ENCODE assay signal across 7 cellular contexts in the genomic region with DNA sequence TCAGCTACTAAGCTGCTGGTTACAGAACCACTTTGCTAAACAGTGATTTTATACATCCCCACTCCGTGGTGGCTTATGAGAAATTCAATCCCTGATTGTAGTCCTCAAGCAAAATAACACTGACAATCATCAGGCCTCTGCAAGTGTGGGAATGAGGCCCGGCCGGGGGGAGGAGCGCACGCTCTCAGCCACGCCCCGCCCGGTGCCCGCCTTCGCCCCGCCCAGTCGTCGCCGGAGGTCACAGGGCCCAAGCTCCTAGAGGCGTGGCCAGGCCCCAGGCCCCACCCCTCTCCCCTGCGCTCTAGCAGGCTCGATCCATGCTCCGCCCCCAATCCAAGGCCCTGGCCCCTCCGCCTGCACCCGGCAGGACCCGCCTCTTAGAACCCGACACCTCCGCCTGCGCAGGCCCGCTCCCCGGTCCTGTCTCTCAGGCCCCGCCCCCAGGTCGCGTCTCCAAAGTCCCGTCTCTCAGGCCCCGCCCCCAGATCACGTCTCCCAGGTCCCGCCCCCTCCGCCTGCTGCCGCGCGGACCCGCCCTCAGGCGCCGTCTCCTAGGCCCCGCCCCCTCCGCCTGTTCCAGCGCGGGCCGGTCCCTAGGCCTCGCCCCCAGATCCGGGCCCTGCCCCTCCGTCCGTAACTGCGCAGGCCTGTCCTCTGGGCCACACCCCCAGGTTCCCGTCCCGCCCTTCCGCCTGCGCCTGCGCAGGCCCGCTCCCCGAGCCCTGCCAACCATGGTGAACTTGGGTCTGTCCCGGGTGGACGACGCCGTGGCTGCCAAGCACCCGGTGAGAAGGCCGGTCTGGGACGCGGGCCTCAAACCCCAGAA. TPM values are rescaled to one million over a fixed set of nuclear protein-coding genes. Genes with fewer than 3 reads are reported as not detected.
DNase-seq lines count a peak whose midpoint lies in the region; ATAC-seq and TF ChIP-seq lines count a peak whose summit lies in the region.

A gene (plus strand): TSS at position 705 of the 826 bp plus-strand sequence. CDS start 27 bp downstream, at position 732.

- H3K27me3 ChIP-seq in hepatocyte, result no peaks in the 10 kb centered on the region

- H2AFZ ChIP-seq in hepatocyte, result no peak within 1 kb of the TSS

- no peak for TF ChIP-seq CTCF in hepatocyte (IDR thresholded peaks at IDR 0.05; ENCODE audit: poor library complexity)

- ATAC-seq in GM18508 (IDR thresholded peaks at IDR 0.05; ENCODE audit: insufficient read depth, unreplicated experiment) (peak; percentile 36), HG03025 (IDR thresholded peaks at IDR 0.05; ENCODE audit: low FRiP score, unreplicated experiment) (peak; percentile 87)

- no peaks in the 10 kb centered on the region for H3K36me3 ChIP-seq in hepatocyte (replicated peaks; ENCODE audit: insufficient read depth, low read depth)

- H3K27ac ChIP-seq in hepatocyte, result peak within 1 kb of the TSS; percentile 99

- WGBS in hepatocyte (ENCODE audit: low lambda C conversion rate, missing lambda C conversion rate), result 2% methylated on average over 38 of the region's 65 CpGs

- H3K9me2 ChIP-seq in hepatocyte (replicated peaks; ENCODE audit: insufficient read depth), result no peaks in the 10 kb centered on the region

- peaks cover 21% of the 10 kb centered on the region for H3K79me2 ChIP-seq in hepatocyte

- DNase-seq in NCI-H2081 (lab: John Stamatoyannopoulos, UW) (peak; percentile 99 to 100), T1000 (lab: John Stamatoyannopoulos, UW) (peak; percentile 99), astrocyte of the hippocampus (ENCODE audit: low read depth, low spot score) (peak; percentile 100), hepatocyte (ENCODE audit: low spot score) (peak; percentile 100), retina (peak; percentile 96)

- H4K20me1 ChIP-seq in hepatocyte (ENCODE audit: insufficient read depth, poor library complexity, severe bottlenecking), result no peaks in the 10 kb centered on the region

- peak within 1 kb of the TSS; percentile 50 for H3K4me3 ChIP-seq in hepatocyte

- no peaks in the 10 kb centered on the region for H3K9me3 ChIP-seq in hepatocyte (ENCODE audit: low read depth)

- peaks cover 47% of the 10 kb centered on the region for H3K4me1 ChIP-seq in hepatocyte (ENCODE audit: insufficient read depth)

- H3K4me2 ChIP-seq in hepatocyte, result peak within 1 kb of the TSS; percentile 87

RNA-seq across cellular contexts. Expression of the gene that starts here (rescaled TPM):
- total RNA-seq in hepatocyte, result 230 and 232 TPM in 2 replicates
- polyA plus RNA-seq in hepatocyte, result 372 and 385 TPM in 2 replicates

Comparison
In these comparisons a context has a peak if more than half of its experiments do, and no peak if none do; other contexts are left out.
1. Peak in every context shown above with its lines: DNase-seq, ATAC-seq, H3K4me3 ChIP-seq and H3K27ac ChIP-seq.